In the genomic region with DNA sequence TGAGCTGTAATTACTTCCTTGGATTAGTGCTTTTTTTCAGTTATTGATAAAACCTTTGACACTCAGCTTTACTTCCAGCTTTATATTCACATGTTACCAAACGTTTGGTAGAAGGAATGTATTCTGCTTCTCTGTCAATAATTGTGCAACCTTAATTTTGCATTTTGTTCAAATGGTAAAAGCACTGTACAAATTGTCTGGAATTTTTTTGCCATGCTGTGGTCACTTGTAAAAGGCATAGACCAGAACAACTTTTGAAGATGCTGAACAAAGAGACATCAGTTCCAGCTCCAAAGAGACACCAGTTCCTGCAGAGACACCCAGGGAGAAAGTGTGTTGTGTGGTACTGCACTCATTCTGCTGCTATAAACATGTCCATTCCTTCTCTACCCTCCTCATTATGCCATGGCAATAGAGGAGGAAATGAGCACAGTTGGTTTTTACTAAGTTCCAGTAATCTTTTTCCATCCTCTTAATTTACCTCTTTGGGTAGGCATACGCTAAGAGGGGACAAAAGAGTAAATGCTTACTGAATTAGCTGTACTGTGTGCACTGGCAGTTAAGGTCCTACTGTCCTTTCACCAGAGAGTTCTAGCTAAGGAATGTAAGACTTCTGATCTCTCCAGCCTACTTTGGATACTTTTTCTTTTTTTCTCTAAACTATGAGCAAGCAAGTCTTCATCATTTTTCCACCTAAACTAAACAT, we compare ENCODE assay signal across 20 cellular contexts.
DNase-seq lines count a peak whose midpoint lies in the region; ATAC-seq and TF ChIP-seq lines count a peak whose summit lies in the region.
"Had no signal": no experiment of that assay in that cellular context is flagged by ENCODE, and none has a peak within 500 bp of the region (broad histone marks: within the 10 kb centered on the region; RNA-seq: fewer than 3 reads in every experiment).

No MANE protein-coding gene starts in this region.

- H4K12ac ChIP-seq in trophoblast cell (ENCODE audit: low read depth, low read length) = no peak overlapping the region

- POLR2A ChIA-PET in PC-3 (lab: Charles Lee; ENCODE audit: unreplicated experiment) = no interaction called here
- POLR2A ChIA-PET in activated CD4-positive, alpha-beta memory T cell treated with anti-CD3 and anti-CD28 coated beads, Interleukin-2, amount 10 ng/mL, durations not matched to agents 7 days and 5 days (lab: Charles Lee) = no interaction called here

- H3K23ac ChIP-seq in trophoblast cell (ENCODE audit: low read length) = peak overlapping the region; percentile 66

- BruUV-seq in PC-3 (replicated peaks; lab: Mats Ljungman, UMichigan) = no TSS peak

- no CpG with 5 or more reads among the region's 2 CpGs for WGBS in trophoblast cell (ENCODE audit: extremely low coverage, insufficient coverage, insufficient read length)

- DNase-seq in AG08395 (ENCODE audit: low spot score) (peak; percentile 4), PC-3 (peak; percentile 39), foreskin fibroblast (peak; percentile 10 to 26), trophoblast cell (no peak), left colon (no peak), RPMI8226 (no peak)
- DNase-seq in activated CD4-positive, alpha-beta memory T cell treated with anti-CD3 and anti-CD28 coated beads, Interleukin-2, amount 10 ng/mL, durations not matched to agents 7 days and 5 days = no peak
- no peak for DNase-seq in stimulated activated CD4-positive, alpha-beta T cell treated with anti-CD3 and anti-CD28 coated beads, Interleukin-4, amount 100 ng/mL, for 4 hours
- DNase-seq: ACHN; CD4-positive, alpha-beta memory T cell; GOT3; HFFc6; KG1; NCI-H1105; NCI-H187; NCI-H446; NCI-H82 had no signal

- no peak overlapping the region for H3K27ac Mint-ChIP-seq in activated CD4-positive, alpha-beta memory T cell treated with anti-CD3 and anti-CD28 coated beads, Interleukin-2, amount 10 ng/mL, durations not matched to agents 7 days and 5 days
- H3K27ac Mint-ChIP-seq: B cell; CD4-positive, alpha-beta memory T cell; HFFc6 had no signal

- no peaks in the 10 kb centered on the region for H3K9me3 ChIP-seq in PC-3 (ENCODE audit: low read length)
- H3K9me3 ChIP-seq in trophoblast cell (ENCODE audit: insufficient read depth, low read depth, low read length) = no peaks in the 10 kb centered on the region
- H3K9me3 ChIP-seq: MG63 had no signal

- H3K79me1 ChIP-seq in trophoblast cell (ENCODE audit: low read length) = no peaks in the 10 kb centered on the region

- intact Hi-C loops in PC-3 (cut with micrococcal nuclease) = no loop called here
- intact Hi-C loops in left colon (cut with DNase I, micrococcal nuclease) = no loop called here

- H3K4me1 ChIP-seq in PC-3 (ENCODE audit: insufficient read depth, low read length) (peaks cover 39% of the 10 kb centered on the region), trophoblast cell (ENCODE audit: control insufficient read depth in 1 of 2, insufficient read depth in 2 of 2, low read length in 2 of 2) (no peaks in the 10 kb centered on the region)

- H3K4me2 ChIP-seq in PC-3 (ENCODE audit: low read length) (peak overlapping the region; percentile 3), trophoblast cell (ENCODE audit: low read length) (no peak overlapping the region)

- H3K36me3 ChIP-seq in PC-3 (ENCODE audit: low read depth, low read length) (no peaks in the 10 kb centered on the region), trophoblast cell (ENCODE audit: control insufficient read depth in 1 of 2, insufficient read depth in 2 of 2, low read length in 2 of 2) (no peaks in the 10 kb centered on the region)
- H3K36me3 ChIP-seq: MG63 had no signal

- H3K4ac ChIP-seq in trophoblast cell (ENCODE audit: low read depth, low read length) = no peak overlapping the region

- H3K27ac ChIP-seq in PC-3 (ENCODE audit: low read length) = peak overlapping the region; percentile 72
- H3K27ac ChIP-seq in trophoblast cell (ENCODE audit: low read depth, low read length) = no peak overlapping the region
- H3K27ac ChIP-seq: HL-60 had no signal

- H3K79me2 ChIP-seq in PC-3 (ENCODE audit: low read length) (no peaks in the 10 kb centered on the region), trophoblast cell (ENCODE audit: control insufficient read depth, insufficient read depth, low read length, poor library complexity) (no peaks in the 10 kb centered on the region)

- CTCF ChIA-PET in PC-3 (lab: Charles Lee) = no interaction called here
- CTCF ChIA-PET in activated CD4-positive, alpha-beta memory T cell treated with anti-CD3 and anti-CD28 coated beads, Interleukin-2, amount 10 ng/mL, durations not matched to agents 7 days and 5 days (lab: Charles Lee) = no interaction called here

- H4K8ac ChIP-seq in trophoblast cell (ENCODE audit: low read depth, low read length) = no peak overlapping the region

- H3K9ac ChIP-seq in PC-3 (ENCODE audit: low read length) (no peak overlapping the region), trophoblast cell (ENCODE audit: low read length) (no peak overlapping the region)

- no peaks in the 10 kb centered on the region for H3K9me2 ChIP-seq in PC-3 (replicated peaks; ENCODE audit: low read length)

- H2BK5ac ChIP-seq in trophoblast cell (ENCODE audit: low read depth, low read length, poor library complexity) = no peak overlapping the region

- no peak overlapping the region for H2BK12ac ChIP-seq in trophoblast cell (ENCODE audit: low read length)

- H3K4me1 Mint-ChIP-seq in activated CD4-positive, alpha-beta memory T cell treated with anti-CD3 and anti-CD28 coated beads, Interleukin-2, amount 10 ng/mL, durations not matched to agents 7 days and 5 days = no peaks in the 10 kb centered on the region
- H3K4me1 Mint-ChIP-seq: B cell; CD4-positive, alpha-beta memory T cell had no signal

- H3K4me3 Mint-ChIP-seq in activated CD4-positive, alpha-beta memory T cell treated with anti-CD3 and anti-CD28 coated beads, Interleukin-2, amount 10 ng/mL, durations not matched to agents 7 days and 5 days = no peak overlapping the region
- H3K4me3 Mint-ChIP-seq: B cell; CD4-positive, alpha-beta memory T cell; HFFc6 had no signal

- no peak for TF ChIP-seq CTCF in PC-3 (conservative IDR thresholded peaks at IDR 0.05; ENCODE audit: low read depth, low read length)
- TF ChIP-seq CTCF in foreskin fibroblast (IDR thresholded peaks at IDR 0.05; ENCODE audit: low read depth, low read length) = no peak

- no peaks in the 10 kb centered on the region for H4K20me1 ChIP-seq in PC-3 (ENCODE audit: low read length)

- no peaks in the 10 kb centered on the region for H3K27me3 Mint-ChIP-seq in activated CD4-positive, alpha-beta memory T cell treated with anti-CD3 and anti-CD28 coated beads, Interleukin-2, amount 10 ng/mL, durations not matched to agents 7 days and 5 days
- H3K27me3 Mint-ChIP-seq: B cell; CD4-positive, alpha-beta memory T cell had no signal

- H2AK5ac ChIP-seq in trophoblast cell (ENCODE audit: low read length) = no peak overlapping the region

- H3K14ac ChIP-seq in trophoblast cell (ENCODE audit: low read length) = no peak overlapping the region

- H2BK120ac ChIP-seq in trophoblast cell (ENCODE audit: insufficient read depth, low read length, poor library complexity) = no peak overlapping the region

- H3K27me3 ChIP-seq in PC-3 (ENCODE audit: low read length) = no peaks in the 10 kb centered on the region
- H3K27me3 ChIP-seq in trophoblast cell (ENCODE audit: insufficient read depth, low read length) = no peaks in the 10 kb centered on the region
- H3K27me3 ChIP-seq: MG63 had no signal

- no peak overlapping the region for H3K18ac ChIP-seq in trophoblast cell (ENCODE audit: low read length)

- no peak overlapping the region for H3K4me3 ChIP-seq in PC-3 (ENCODE audit: low read length)
- H3K4me3 ChIP-seq in foreskin fibroblast (ENCODE audit: low read depth in 1 of 2, low read length in 2 of 2) = no peak overlapping the region
- H3K4me3 ChIP-seq in trophoblast cell (ENCODE audit: low read depth, low read length) = no peak overlapping the region
- H3K4me3 ChIP-seq: MG63 had no signal

- peaks cover 3% of the 10 kb centered on the region for H3F3A ChIP-seq in PC-3 (ENCODE audit: low read length, unreplicated experiment)

- no peak overlapping the region for H2AFZ ChIP-seq in PC-3 (ENCODE audit: low read length)
- H2AFZ ChIP-seq in trophoblast cell (ENCODE audit: insufficient read depth, low read length, poor library complexity) = no peak overlapping the region

- no peak overlapping the region for H4K91ac ChIP-seq in trophoblast cell (ENCODE audit: low read depth, low read length)

- H3K9me3 Mint-ChIP-seq in activated CD4-positive, alpha-beta memory T cell treated with anti-CD3 and anti-CD28 coated beads, Interleukin-2, amount 10 ng/mL, durations not matched to agents 7 days and 5 days = peaks cover 8% of the 10 kb centered on the region

- H3K36me3 Mint-ChIP-seq in activated CD4-positive, alpha-beta memory T cell treated with anti-CD3 and anti-CD28 coated beads, Interleukin-2, amount 10 ng/mL, durations not matched to agents 7 days and 5 days (ENCODE audit: low read depth) = no peaks in the 10 kb centered on the region
- H3K36me3 Mint-ChIP-seq: CD4-positive, alpha-beta memory T cell had no signal

- ATAC-seq in PC-3 (peak; percentile 38), left colon (no peak)

Comparison
In these comparisons a context has a peak if more than half of its experiments do, and no peak if none do; other contexts are left out.
1. DNase-seq: peak in AG08395 (single experiment), PC-3 (single experiment) and foreskin fibroblast (2 of 2); none in trophoblast cell (0 of 2), left colon (0 of 2), activated CD4-positive, alpha-beta memory T cell treated with anti-CD3 and anti-CD28 coated beads, Interleukin-2, amount 10 ng/mL, durations not matched to agents 7 days and 5 days (single experiment), stimulated activated CD4-positive, alpha-beta T cell treated with anti-CD3 and anti-CD28 coated beads, Interleukin-4, amount 100 ng/mL, for 4 hours (0 of 2) and RPMI8226 (single experiment).